Comparison of ENCODE assay signal across 29 cellular contexts in genomic region chr9:112127281-112127680, GRCh38.
"Had no signal": no experiment of that assay in that cellular context is flagged by ENCODE, and none has a peak within 500 bp of the region (broad histone marks: within the 10 kb centered on the region; RNA-seq: fewer than 3 reads in every experiment).

No MANE protein-coding gene starts in this region.

- H3K4me1 ChIP-seq: heart right ventricle, left lung, lower lobe of right lung, prostate gland, spleen, suprapubic skin, tibial artery, upper lobe of right lung had no signal

- DNase-seq: heart right ventricle; islet precursor cell; left lung; lower lobe of right lung; mammary epithelial cell; mesendoderm; naive thymus-derived CD4-positive, alpha-beta T cell; nucleus accumbens; pancreas; retina; right cardiac atrium; spleen; stimulated activated CD4-positive, alpha-beta T cell treated with anti-CD3 and anti-CD28 coated beads, Interleukin-4, amount 100 ng/mL, for 24 hours; stimulated activated naive CD4-positive, alpha-beta T cell; tibial artery; trophoblast cell; upper lobe of right lung had no signal

- H3K4me2 ChIP-seq: hepatocyte had no signal

- H3K36me3 ChIP-seq: pancreas had no signal

- H3K27ac Mint-ChIP-seq: mesothelial cell of epicardium; naive thymus-derived CD4-positive, alpha-beta T cell; natural killer cell treated with Interleukin-12 subunit alpha and Interleukin-12 subunit beta and Interleukin-15 and Interleukin-18, amount 100 ng/mL, for 72 hours; stimulated activated effector memory CD8-positive, alpha-beta T cell treated with anti-CD3 and anti-CD28 coated beads, Interleukin-12 subunit alpha, Interleukin-12 subunit beta, amount 100 ng/mL, for 72 hours; stimulated activated naive CD8-positive, alpha-beta T cell treated with anti-CD3 and anti-CD28 coated beads, Interleukin-15, Interleukin-2, amounts not matched to agents 100 ng/mL and 50 ng/mL, for 24 hours had no signal

- H3K9me3 Mint-ChIP-seq: mesothelial cell of epicardium; naive thymus-derived CD4-positive, alpha-beta T cell; natural killer cell treated with Interleukin-12 subunit alpha and Interleukin-12 subunit beta and Interleukin-15 and Interleukin-18, amount 100 ng/mL, for 72 hours; neural crest cell; stimulated activated effector memory CD8-positive, alpha-beta T cell treated with anti-CD3 and anti-CD28 coated beads, Interleukin-12 subunit alpha, Interleukin-12 subunit beta, amount 100 ng/mL, for 72 hours; stimulated activated naive CD8-positive, alpha-beta T cell treated with anti-CD3 and anti-CD28 coated beads, Interleukin-15, Interleukin-2, amounts not matched to agents 100 ng/mL and 50 ng/mL, for 24 hours had no signal

- ATAC-seq: heart right ventricle; left lung; lower lobe of right lung; naive thymus-derived CD4-positive, alpha-beta T cell; natural killer cell treated with Interleukin-12 subunit alpha and Interleukin-12 subunit beta and Interleukin-15 and Interleukin-18, amount 100 ng/mL, for 72 hours; pancreas; right cardiac atrium; sciatic nerve; stimulated activated effector memory CD8-positive, alpha-beta T cell treated with anti-CD3 and anti-CD28 coated beads, Interleukin-12 subunit alpha, Interleukin-12 subunit beta, amount 100 ng/mL, for 72 hours; upper lobe of right lung had no signal

- FAIRE-seq: pancreas, urothelium cell line had no signal

- H3K4me1 Mint-ChIP-seq: mesothelial cell of epicardium, neural crest cell had no signal

- H2AFZ ChIP-seq: hepatocyte had no signal

- H3K27me3 Mint-ChIP-seq: naive thymus-derived CD4-positive, alpha-beta T cell; natural killer cell treated with Interleukin-12 subunit alpha and Interleukin-12 subunit beta and Interleukin-15 and Interleukin-18, amount 100 ng/mL, for 72 hours; stimulated activated naive CD8-positive, alpha-beta T cell treated with anti-CD3 and anti-CD28 coated beads, Interleukin-15, Interleukin-2, amounts not matched to agents 100 ng/mL and 50 ng/mL, for 24 hours had no signal

- H3K4me3 Mint-ChIP-seq: mesothelial cell of epicardium; naive thymus-derived CD4-positive, alpha-beta T cell; natural killer cell treated with Interleukin-12 subunit alpha and Interleukin-12 subunit beta and Interleukin-15 and Interleukin-18, amount 100 ng/mL, for 72 hours; neural crest cell; stimulated activated effector memory CD8-positive, alpha-beta T cell treated with anti-CD3 and anti-CD28 coated beads, Interleukin-12 subunit alpha, Interleukin-12 subunit beta, amount 100 ng/mL, for 72 hours; stimulated activated naive CD8-positive, alpha-beta T cell treated with anti-CD3 and anti-CD28 coated beads, Interleukin-15, Interleukin-2, amounts not matched to agents 100 ng/mL and 50 ng/mL, for 24 hours had no signal

- H3K4me3 ChIP-seq: heart right ventricle, hepatocyte, left lung, lower lobe of right lung, pancreas, prostate gland, skin epidermis, spleen, suprapubic skin, thoracic aorta, tibial artery, upper lobe of right lung had no signal

- H3K9me3 ChIP-seq: heart right ventricle, left lung, lower lobe of right lung, pancreas, prostate gland, spleen, suprapubic skin, thoracic aorta, tibial artery, upper lobe of right lung had no signal

- H3K27me3 ChIP-seq: heart right ventricle, hepatocyte, left lung, pancreas, spleen, suprapubic skin, tibial artery, upper lobe of right lung had no signal

- H3K27ac ChIP-seq: heart right ventricle, left lung, lower lobe of right lung, pancreas, prostate gland, skin epidermis, spleen, suprapubic skin, thoracic aorta, tibial artery, upper lobe of right lung had no signal
